ENCODE assay signal across 8 cellular contexts in genomic region chr12:12995088-12995487, GRCh38. TPM values are rescaled to one million over a fixed set of nuclear protein-coding genes. Genes with fewer than 3 reads are reported as not detected.
"Had no signal": no experiment of that assay in that cellular context is flagged by ENCODE, and none has a peak within 500 bp of the region (broad histone marks: within the 10 kb centered on the region; RNA-seq: fewer than 3 reads in every experiment).

No MANE protein-coding gene starts in this region.

- H3K9me3 ChIP-seq: HAP-1 had no signal

- H3K9ac ChIP-seq: GM23248 had no signal

- FAIRE-seq: HTR-8/SVneo had no signal

- H2AFZ ChIP-seq: GM23248 had no signal

- H3K36me3 ChIP-seq: HAP-1 had no signal

- DNase-seq: GM23248, GOT3, H7, KBM-7 had no signal

- H3K27ac ChIP-seq: GM23248 had no signal

- H3K4me3 ChIP-seq: GM23248, HAP-1 had no signal

RNA-seq across cellular contexts. Expression of gene GPRC5D, which starts 43.1 kb away (rescaled TPM):
- total RNA-seq: GM23248, H4, HT-29 had no signal
- polyA plus RNA-seq: GM23248 had no signal
